Comparison of ENCODE assay signal across 1 cellular context in the genomic region with DNA sequence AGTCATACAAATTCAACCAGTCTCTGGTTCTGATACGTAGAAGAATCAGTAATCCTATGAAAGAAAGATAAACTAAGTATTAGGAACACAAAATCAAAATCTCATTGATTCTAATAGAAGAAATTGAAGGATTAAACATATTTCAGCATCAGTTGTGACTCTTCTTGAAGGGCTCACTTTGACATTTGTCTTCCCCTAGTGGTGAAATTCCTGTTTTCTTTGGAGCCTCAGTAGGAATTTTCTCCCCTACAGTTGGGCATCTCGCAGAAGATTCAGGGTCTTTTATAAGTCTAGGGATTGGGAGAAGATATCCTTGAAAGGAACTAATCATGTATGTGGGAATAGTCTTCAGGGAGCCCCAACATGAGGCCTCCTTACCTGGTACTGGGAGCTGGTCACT.
TF ChIP-seq lines count a peak whose summit lies in the region.

No MANE protein-coding gene starts in this region.

TF ChIP-seq in liver, 16 proteins besides CTCF, POLR2A, EP300 and RAD21:
- TF ChIP-seq SP1 (IDR thresholded peaks at IDR 0.05) (no peak), JUND (IDR thresholded peaks at IDR 0.05) (no peak), NR2F2 (IDR thresholded peaks at IDR 0.05) (no peak), EGR1 (IDR thresholded peaks at IDR 0.05; ENCODE audit: low read depth in 2 of 2) (no peak), ATF3 (IDR thresholded peaks at IDR 0.05) (no peak), TAF1 (conservative IDR thresholded peaks at IDR 0.05) (no peak), RXRA (IDR thresholded peaks at IDR 0.05) (no peak), GABPA (IDR thresholded peaks at IDR 0.05 in 1 of 2, conservative IDR thresholded peaks at IDR 0.05 in 1 of 2) (no peak), HNF4G (IDR thresholded peaks at IDR 0.05) (no peak), MAX (IDR thresholded peaks at IDR 0.05) (no peak), FOXA2 (IDR thresholded peaks at IDR 0.05) (no peak), FOXA1 (IDR thresholded peaks at IDR 0.05) (no peak), HNF4A (conservative IDR thresholded peaks at IDR 0.05) (no peak), YY1 (IDR thresholded peaks at IDR 0.05) (no peak)
